ENCODE assay signal across 8 cellular contexts in genomic region chr10:125038637-125039036, GRCh38.
DNase-seq lines count a peak whose midpoint lies in the region; ATAC-seq and TF ChIP-seq lines count a peak whose summit lies in the region.

No MANE protein-coding gene starts in this region.

- peak in 1 of 2 experiments; percentile 30 for TF ChIP-seq CTCF in tibial artery (IDR thresholded peaks at IDR 0.05)
- TF ChIP-seq CTCF in lower leg skin (IDR thresholded peaks at IDR 0.05) = no peak

- whole genome bisulfite sequencing in lower leg skin, 2 donors = 65 to 69% methylated on average over 8 of the region's 8 CpGs

- H3K4me1 ChIP-seq in tibial artery = peaks cover 5 to 91% (median 67%) of the 10 kb centered on the region in 4 donors

- intact Hi-C loops in tibial artery (cut with DNase I; ENCODE audit: low total_unique reads) (no loop called here), lower leg skin (cut with DNase I; ENCODE audit: low total_unique reads) (no loop called here)

- H3K27me3 ChIP-seq in tibial artery = no peaks in the 10 kb centered on the region

- H3K9me3 Mint-ChIP-seq in activated T-helper 17 cell treated with anti-CD3 and anti-CD28 coated beads, Interleukin-2, amount 50 U/mL, for 72 hours = no peaks in the 10 kb centered on the region

- TF ChIP-seq POLR2A in lower leg skin (IDR thresholded peaks at IDR 0.05) = no peak

- H3K4me1 Mint-ChIP-seq in activated T-helper 17 cell treated with anti-CD3 and anti-CD28 coated beads, Interleukin-2, amount 50 U/mL, for 72 hours = no peaks in the 10 kb centered on the region

- DNase-seq in NCI-H82 (lab: John Stamatoyannopoulos, UW) = peak; percentile 18
- no peak for DNase-seq in NCI-H82 treated with DMSO at 0.1 percent for 48 hours (lab: John Stamatoyannopoulos, UW; ENCODE audit: unreplicated experiment)
- DNase-seq in iPS-NIHi7 (ENCODE audit: extremely low spot score) = peak; percentile 60
- peak; percentile 61 to 86 for DNase-seq in tibial artery
- DNase-seq in DMS114 treated with DMSO at 0.1 percent for 48 hours (lab: John Stamatoyannopoulos, UW; ENCODE audit: unreplicated experiment) = no peak
- DNase-seq in lower leg skin (ENCODE audit: low spot score in 2 of 2) = no peak
- no peak for DNase-seq in NCI-H524 (lab: John Stamatoyannopoulos, UW)

- H3K36me3 Mint-ChIP-seq in activated T-helper 17 cell treated with anti-CD3 and anti-CD28 coated beads, Interleukin-2, amount 50 U/mL, for 72 hours (ENCODE audit: low read depth) = no peaks in the 10 kb centered on the region

- H3K4me3 ChIP-seq in tibial artery (peak overlapping the region; percentile 20 to 32), lower leg skin (ENCODE audit: low read depth, poor library complexity, severe bottlenecking) (no peak overlapping the region)

- H3K27me3 Mint-ChIP-seq in activated T-helper 17 cell treated with anti-CD3 and anti-CD28 coated beads, Interleukin-2, amount 50 U/mL, for 72 hours = peaks cover 3% of the 10 kb centered on the region

- ATAC-seq in activated T-helper 17 cell treated with anti-CD3 and anti-CD28 coated beads, Interleukin-2, amount 50 U/mL, for 72 hours (replicated peaks) = peak; percentile 37

- no peaks in the 10 kb centered on the region for H3K36me3 ChIP-seq in tibial artery

- no peak overlapping the region for H3K4me3 Mint-ChIP-seq in activated T-helper 17 cell treated with anti-CD3 and anti-CD28 coated beads, Interleukin-2, amount 50 U/mL, for 72 hours

- H3K27ac ChIP-seq in tibial artery = peak overlapping the region; percentile 46 to 90

- no peaks in the 10 kb centered on the region for H3K9me3 ChIP-seq in tibial artery

- H3K27ac Mint-ChIP-seq in activated T-helper 17 cell treated with anti-CD3 and anti-CD28 coated beads, Interleukin-2, amount 50 U/mL, for 72 hours = no peak overlapping the region

Comparison
In these comparisons a context has a peak if more than half of its experiments do, and no peak if none do; other contexts are left out.
1. DNase-seq: peak in NCI-H82 (single experiment), iPS-NIHi7 (single experiment) and tibial artery (2 of 2); none in NCI-H82 treated with DMSO at 0.1 percent for 48 hours (single experiment), DMS114 treated with DMSO at 0.1 percent for 48 hours (single experiment), lower leg skin (0 of 2) and NCI-H524 (0 of 2).